In genomic region chr14:44768935-44769334, GRCh38 we compare ENCODE assay signal across 32 cellular contexts.
"Had no signal": no experiment of that assay in that cellular context is flagged by ENCODE, and none has a peak within 500 bp of the region (broad histone marks: within the 10 kb centered on the region; RNA-seq: fewer than 3 reads in every experiment).

No MANE protein-coding gene starts in this region.

- H3K4me1 Mint-ChIP-seq: activated B cell treated with CpG ODN at 0.5 μM for 24 hours; activated CD4-positive, alpha-beta memory T cell treated with anti-CD3 and anti-CD28 coated beads, Interleukin-2, amount 10 ng/mL, durations not matched to agents 7 days and 5 days; activated CD4-positive, alpha-beta T cell treated with anti-CD3 and anti-CD28 coated beads, Interleukin-2, amount 10 ng/mL, durations not matched to agents 7 days and 5 days; activated CD8-positive, alpha-beta memory T cell treated with anti-CD3 and anti-CD28 coated beads, Interleukin-2, amount 10 ng/mL, durations not matched to agents 7 days and 5 days; activated T-helper 17 cell treated with anti-CD3 and anti-CD28 coated beads, Interleukin-2, amount 50 U/mL, for 72 hours had no signal

- H3K27me3 Mint-ChIP-seq: activated B cell treated with CpG ODN at 0.5 μM for 24 hours; activated CD4-positive, alpha-beta memory T cell treated with anti-CD3 and anti-CD28 coated beads, Interleukin-2, amount 10 ng/mL, durations not matched to agents 7 days and 5 days; activated CD4-positive, alpha-beta T cell treated with anti-CD3 and anti-CD28 coated beads, Interleukin-2, amount 10 ng/mL, durations not matched to agents 7 days and 5 days; activated naive CD8-positive, alpha-beta T cell; brain had no signal

- H3K4me3 ChIP-seq: ascending aorta, breast epithelium, cardiac muscle cell, colonic mucosa, esophagus squamous epithelium, gastroesophageal sphincter, heart right ventricle had no signal

- H3K36me3 ChIP-seq: ascending aorta, breast epithelium, cardiac muscle cell, colonic mucosa, esophagus squamous epithelium, gastroesophageal sphincter, heart right ventricle, WERI-Rb-1 had no signal

- H3K36me3 Mint-ChIP-seq: activated CD8-positive, alpha-beta memory T cell treated with anti-CD3 and anti-CD28 coated beads, Interleukin-2, amount 10 ng/mL, durations not matched to agents 7 days and 5 days; activated naive CD8-positive, alpha-beta T cell; brain had no signal

- H3K4me3 Mint-ChIP-seq: activated B cell treated with CpG ODN at 0.5 μM for 24 hours; activated CD4-positive, alpha-beta memory T cell treated with anti-CD3 and anti-CD28 coated beads, Interleukin-2, amount 10 ng/mL, durations not matched to agents 7 days and 5 days; activated CD4-positive, alpha-beta T cell treated with anti-CD3 and anti-CD28 coated beads, Interleukin-2, amount 10 ng/mL, durations not matched to agents 7 days and 5 days; activated CD8-positive, alpha-beta memory T cell treated with anti-CD3 and anti-CD28 coated beads, Interleukin-2, amount 10 ng/mL, durations not matched to agents 7 days and 5 days; activated naive CD8-positive, alpha-beta T cell; activated T-cell treated with anti-CD3 and anti-CD28 coated beads, Interleukin-2, amount 50 U/mL, for 24 hours; activated T-helper 17 cell treated with anti-CD3 and anti-CD28 coated beads, Interleukin-2, amount 50 U/mL, for 72 hours; brain; T-helper 17 cell; T-helper 2 cell treated with Interferon-gamma antibody and Interleukin-4, amounts not matched to agents 5 μg/mL and 100 μg/mL, for 36 hours had no signal

- H3K9me3 Mint-ChIP-seq: activated B cell treated with CpG ODN at 0.5 μM for 24 hours; activated CD4-positive, alpha-beta memory T cell treated with anti-CD3 and anti-CD28 coated beads, Interleukin-2, amount 10 ng/mL, durations not matched to agents 7 days and 5 days; activated CD4-positive, alpha-beta T cell treated with anti-CD3 and anti-CD28 coated beads, Interleukin-2, amount 10 ng/mL, durations not matched to agents 7 days and 5 days; activated T-cell treated with anti-CD3 and anti-CD28 coated beads, Interleukin-2, amount 50 U/mL, for 24 hours; activated T-helper 17 cell treated with anti-CD3 and anti-CD28 coated beads, Interleukin-2, amount 50 U/mL, for 72 hours; T-helper 2 cell treated with Interferon-gamma antibody and Interleukin-4, amounts not matched to agents 5 μg/mL and 100 μg/mL, for 36 hours had no signal

- ATAC-seq: activated CD4-positive, CD25-positive, alpha-beta regulatory T cell treated with anti-CD3 and anti-CD28 coated beads, Interleukin-2, amount 50 U/mL, for 24 hours; activated CD8-positive, alpha-beta memory T cell treated with anti-CD3 and anti-CD28 coated beads, Interleukin-2, amount 10 ng/mL, durations not matched to agents 7 days and 5 days; activated T-helper 17 cell treated with anti-CD3 and anti-CD28 coated beads, Interleukin-2, amount 50 U/mL, for 72 hours; gastroesophageal sphincter; heart right ventricle; T-helper 17 cell had no signal

- DNase-seq: activated B cell treated with CpG ODN at 0.5 μM for 24 hours; activated CD4-positive, alpha-beta memory T cell treated with anti-CD3 and anti-CD28 coated beads, Interleukin-2, amount 10 ng/mL, durations not matched to agents 7 days and 5 days; activated CD4-positive, alpha-beta T cell treated with anti-CD3 and anti-CD28 coated beads, Interleukin-2, amount 10 ng/mL, durations not matched to agents 7 days and 5 days; activated CD4-positive, alpha-beta T cell treated with anti-CD3 and anti-CD28 coated beads, Interleukin-2, amount 50 U/mL, for 4 hours; activated CD8-positive, alpha-beta memory T cell treated with anti-CD3 and anti-CD28 coated beads, Interleukin-2, amount 10 ng/mL, durations not matched to agents 7 days and 5 days; activated CD8-positive, alpha-beta memory T cell treated with anti-CD3 and anti-CD28 coated beads, Interleukin-2, amount 50 U/mL, for 4 hours; activated effector memory CD4-positive, alpha-beta T cell treated with Interleukin-2 at 50 U/mL for 16 hours; activated gamma-delta T cell treated with Interleukin-2 at 50 U/mL for 16 hours; activated naive CD4-positive, alpha-beta T cell treated with anti-CD3 and anti-CD28 coated beads, Interleukin-2, amount 50 U/mL, for 16 hours; activated naive CD4-positive, alpha-beta T cell treated with Interleukin-2 at 50 U/mL for 16 hours; activated T-cell treated with anti-CD3 and anti-CD28 coated beads, Interleukin-2, amount 50 U/mL, for 24 hours; central memory CD4-positive, alpha-beta T cell; cerebellar nuclear complex; colonic mucosa; effector CD8-positive, alpha-beta T cell; esophagus squamous epithelium; foreskin melanocyte; heart right ventricle; T-helper 1 cell; T-helper 17 cell; T1000; WERI-Rb-1 had no signal

- H3K27me3 ChIP-seq: ascending aorta, breast epithelium, cardiac muscle cell, colonic mucosa, esophagus squamous epithelium, gastroesophageal sphincter, heart right ventricle had no signal

- H3K4me1 ChIP-seq: ascending aorta, breast epithelium, colonic mucosa, esophagus squamous epithelium, gastroesophageal sphincter, heart right ventricle had no signal

- H3K27ac ChIP-seq: ascending aorta, breast epithelium, cardiac muscle cell, colonic mucosa, epithelial cell of prostate, esophagus squamous epithelium, gastroesophageal sphincter, heart right ventricle, WERI-Rb-1 had no signal

- H3K9me3 ChIP-seq: ascending aorta, breast epithelium, colonic mucosa, esophagus squamous epithelium, gastroesophageal sphincter, heart right ventricle had no signal

- H3K27ac Mint-ChIP-seq: activated B cell treated with CpG ODN at 0.5 μM for 24 hours; activated CD4-positive, alpha-beta memory T cell treated with anti-CD3 and anti-CD28 coated beads, Interleukin-2, amount 10 ng/mL, durations not matched to agents 7 days and 5 days; activated CD4-positive, alpha-beta T cell treated with anti-CD3 and anti-CD28 coated beads, Interleukin-2, amount 10 ng/mL, durations not matched to agents 7 days and 5 days; activated CD8-positive, alpha-beta memory T cell treated with anti-CD3 and anti-CD28 coated beads, Interleukin-2, amount 10 ng/mL, durations not matched to agents 7 days and 5 days; activated naive CD8-positive, alpha-beta T cell; activated T-helper 17 cell treated with anti-CD3 and anti-CD28 coated beads, Interleukin-2, amount 50 U/mL, for 72 hours; brain; T-helper 17 cell; T-helper 2 cell treated with Interferon-gamma antibody and Interleukin-4, amounts not matched to agents 5 μg/mL and 100 μg/mL, for 36 hours had no signal
